In the genomic region with DNA sequence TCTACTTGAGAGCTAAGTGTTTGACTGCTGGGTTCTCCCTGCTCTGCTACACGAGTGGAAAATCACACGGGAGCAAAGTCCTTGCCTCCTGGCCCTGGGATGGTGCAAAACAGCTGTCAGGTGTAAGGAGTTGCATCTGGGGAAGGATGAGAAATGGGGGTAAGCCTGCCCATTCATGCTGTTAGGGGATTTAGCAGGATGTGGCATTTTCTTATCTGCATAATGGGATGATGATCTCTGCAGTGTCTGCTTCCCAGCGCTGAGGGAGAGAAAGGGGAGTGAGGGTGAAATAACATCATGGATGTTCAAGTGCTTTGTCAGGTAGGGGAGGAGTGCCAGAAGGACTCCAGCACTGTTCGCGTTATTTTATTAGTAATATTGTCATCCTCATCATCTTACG, we compare ENCODE assay signal across 11 cellular contexts.
"Had no signal": no experiment of that assay in that cellular context is flagged by ENCODE, and none has a peak within 500 bp of the region (broad histone marks: within the 10 kb centered on the region; RNA-seq: fewer than 3 reads in every experiment).

No MANE protein-coding gene starts in this region.

- H3K27ac ChIP-seq: dorsolateral prefrontal cortex, gastrocnemius medialis, ovary, right lobe of liver, upper lobe of left lung had no signal

- H3K27me3 ChIP-seq: dorsolateral prefrontal cortex, gastrocnemius medialis, ovary, right lobe of liver, upper lobe of left lung had no signal

- H3K4me3 ChIP-seq: dorsolateral prefrontal cortex, gastrocnemius medialis, lung, ovary, right lobe of liver, upper lobe of left lung had no signal

- H3K27ac Mint-ChIP-seq: endodermal cell; stimulated activated naive CD8-positive, alpha-beta T cell treated with anti-CD3 and anti-CD28 coated beads, Interleukin-15, amount 100 ng/mL, for 72 hours had no signal

- DNase-seq: activated CD4-positive, alpha-beta T cell treated with anti-CD3 and anti-CD28 coated beads for 1 hour; activated gamma-delta T cell; dorsolateral prefrontal cortex; endodermal cell; gastrocnemius medialis; left cardiac atrium; ovary; right lobe of liver; stimulated activated naive CD8-positive, alpha-beta T cell treated with anti-CD3 and anti-CD28 coated beads, Interleukin-15, amount 100 ng/mL, for 72 hours; upper lobe of left lung had no signal

- H3K4me1 ChIP-seq: gastrocnemius medialis, right lobe of liver had no signal

- H3K9me3 ChIP-seq: gastrocnemius medialis, ovary, right lobe of liver, upper lobe of left lung had no signal

- H3K4me3 Mint-ChIP-seq: endodermal cell; stimulated activated naive CD8-positive, alpha-beta T cell treated with anti-CD3 and anti-CD28 coated beads, Interleukin-15, amount 100 ng/mL, for 72 hours had no signal

- H3K9me3 Mint-ChIP-seq: endodermal cell; stimulated activated naive CD8-positive, alpha-beta T cell treated with anti-CD3 and anti-CD28 coated beads, Interleukin-15, amount 100 ng/mL, for 72 hours had no signal

- ATAC-seq: gastrocnemius medialis; left cardiac atrium; right lobe of liver; stimulated activated naive CD8-positive, alpha-beta T cell treated with anti-CD3 and anti-CD28 coated beads, Interleukin-15, amount 100 ng/mL, for 72 hours had no signal

- H3K27me3 Mint-ChIP-seq: stimulated activated naive CD8-positive, alpha-beta T cell treated with anti-CD3 and anti-CD28 coated beads, Interleukin-15, amount 100 ng/mL, for 72 hours had no signal

- H3K36me3 ChIP-seq: gastrocnemius medialis, ovary, right lobe of liver, upper lobe of left lung had no signal
